Comparison of ENCODE assay signal across 19 cellular contexts in the genomic region with DNA sequence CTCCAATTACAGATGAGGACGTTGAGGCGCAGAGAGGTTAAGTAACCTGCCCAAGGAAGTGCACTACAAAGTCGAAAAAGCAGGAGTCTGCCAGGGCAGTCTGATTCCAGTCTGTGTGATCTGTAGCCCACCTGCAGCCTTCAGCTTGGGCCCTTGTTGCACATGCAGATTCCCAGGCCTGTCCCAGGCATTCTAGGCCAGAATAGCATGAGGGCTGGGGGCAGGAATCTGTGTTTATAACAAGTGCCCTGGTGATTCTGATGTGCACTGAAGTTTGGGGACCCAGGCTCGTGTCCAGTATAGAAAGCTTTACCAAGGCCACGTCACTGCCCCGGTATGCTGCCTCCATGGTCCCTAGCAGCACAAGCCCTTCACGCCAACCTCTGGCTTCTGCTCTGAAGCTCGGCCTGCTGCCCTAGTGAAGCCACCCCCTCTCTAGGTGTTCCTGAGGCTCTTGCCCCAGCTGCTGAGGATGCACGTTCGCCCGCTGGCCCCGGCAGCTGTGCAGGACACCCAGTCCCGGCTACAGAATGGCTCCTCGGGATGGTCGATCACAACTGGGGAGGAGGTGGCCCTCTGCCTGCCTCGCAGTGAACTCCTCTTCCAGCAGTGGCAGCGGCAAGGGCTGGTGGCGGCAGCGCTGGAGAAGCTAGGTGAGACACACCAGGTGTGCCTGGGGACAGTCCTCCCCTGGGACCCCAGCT. TPM values are rescaled to one million over a fixed set of nuclear protein-coding genes. Genes with fewer than 3 reads are reported as not detected.
"Had no signal": no experiment of that assay in that cellular context is flagged by ENCODE, and none has a peak within 500 bp of the region (broad histone marks: within the 10 kb centered on the region; RNA-seq: fewer than 3 reads in every experiment).

No MANE protein-coding gene starts in this region.

- H3K4me3 ChIP-seq: lung, mucosa of descending colon, prostate gland, testis, uterus had no signal

- H3K9me3 ChIP-seq: mucosa of descending colon, prostate gland, testis, uterus had no signal

- ATAC-seq: mucosa of descending colon, natural killer cell, sciatic nerve had no signal

- DNase-seq: activated CD4-positive, alpha-beta T cell treated with anti-CD3 and anti-CD28 coated beads for 4 hours; activated CD8-positive, alpha-beta memory T cell treated with anti-CD3 and anti-CD28 coated beads for 24 hours; central memory CD4-positive, alpha-beta T cell; dermis blood vessel endothelial cell; erythroblast; hypothalamus; kidney glomerular epithelial cell; mucosa of descending colon; natural killer cell; occipital lobe; stimulated activated CD4-positive, alpha-beta T cell treated with anti-CD3 and anti-CD28 coated beads, Interleukin-12 subunit alpha, Interleukin-12 subunit beta, amount 100 ng/mL, for 4 hours; stimulated activated CD4-positive, alpha-beta T cell treated with anti-CD3 and anti-CD28 coated beads, Interleukin-2, amount 100 ng/mL, for 48 hours; SW 1271; testis had no signal

- H3K27me3 ChIP-seq: testis, uterus had no signal

- H3K36me3 ChIP-seq: prostate gland, uterus had no signal

- H3K27ac ChIP-seq: prostate gland, testis, uterus had no signal

- H3K4me1 ChIP-seq: prostate gland, testis, uterus had no signal

RNA-seq across cellular contexts. Expression of gene CHRNG, which starts 4.6 kb away (rescaled TPM):
- total RNA-seq: activated T-helper 2 cell treated with anti-CD3 and anti-CD28 coated beads, Interferon-gamma antibody, Interleukin-2, Interleukin-4, amounts not matched to agents 10 μg/mL and 5 μg/mL and 100 μg/mL, durations not matched to agents 14 hours and 24 hours and 36 hours; dermis blood vessel endothelial cell; lung; mucosa of descending colon; natural killer cell; prostate gland; sciatic nerve; testis; uterus had no signal
- polyA plus RNA-seq: lung had no signal

RNA-seq across cellular contexts. Expression of gene CHRND, which starts 18.1 kb away (rescaled TPM):
- total RNA-seq: activated T-helper 2 cell treated with anti-CD3 and anti-CD28 coated beads, Interferon-gamma antibody, Interleukin-2, Interleukin-4, amounts not matched to agents 10 μg/mL and 5 μg/mL and 100 μg/mL, durations not matched to agents 14 hours and 24 hours and 36 hours; dermis blood vessel endothelial cell; lung; mucosa of descending colon; natural killer cell; occipital lobe; sciatic nerve; uterus had no signal
- polyA plus RNA-seq: lung had no signal

RNA-seq across cellular contexts. Expression of gene PRSS56, which starts 23.9 kb away (rescaled TPM):
- total RNA-seq: activated T-helper 2 cell treated with anti-CD3 and anti-CD28 coated beads, Interferon-gamma antibody, Interleukin-2, Interleukin-4, amounts not matched to agents 10 μg/mL and 5 μg/mL and 100 μg/mL, durations not matched to agents 14 hours and 24 hours and 36 hours; dermis blood vessel endothelial cell; lung; mucosa of descending colon; natural killer cell; occipital lobe; prostate gland; sciatic nerve; uterus had no signal
- polyA plus RNA-seq: lung had no signal
